1 cellular context compared by ENCODE assay signal in the genomic region with DNA sequence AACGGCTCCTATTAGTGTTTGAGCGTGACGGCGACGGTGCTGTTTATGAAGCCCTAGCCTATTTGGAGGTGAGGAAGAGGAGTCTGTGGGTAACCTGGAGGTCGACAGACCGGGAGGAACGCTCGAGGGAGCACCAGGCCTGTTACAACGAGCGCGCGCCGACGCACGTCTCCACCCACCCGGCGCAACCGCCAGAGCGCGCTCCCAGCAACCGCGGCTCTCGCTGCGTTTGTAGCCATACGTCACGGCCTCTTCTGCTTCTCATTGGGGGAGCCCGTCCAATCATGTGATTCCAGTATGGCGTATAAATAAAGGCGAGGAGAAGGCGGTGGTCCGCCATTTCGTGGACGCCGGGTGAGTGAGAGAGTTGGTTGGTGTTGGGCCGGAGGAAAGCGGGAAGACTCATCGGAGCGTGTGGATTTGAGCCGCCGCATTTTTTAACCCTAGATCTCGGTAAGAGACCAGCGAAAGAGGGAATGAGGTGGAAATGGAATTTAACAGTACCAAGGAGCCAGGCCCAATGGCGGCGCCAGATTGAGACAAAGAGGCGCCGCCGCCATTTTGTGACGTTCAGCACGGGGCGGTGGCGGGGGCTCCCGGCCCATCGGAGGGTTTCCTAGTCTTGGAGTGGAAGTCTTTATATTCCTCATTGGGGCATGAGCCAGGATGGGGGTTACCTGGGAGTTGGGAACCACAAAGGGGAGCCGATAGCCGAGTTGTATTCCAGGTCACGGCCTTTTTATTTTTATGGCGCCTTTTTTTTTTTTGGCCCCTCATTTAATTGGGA.
TF ChIP-seq lines count a peak whose summit lies in the region.

A gene (plus strand): TSS at position 334 of the 787 bp plus-strand sequence. CDS start 2,401 bp downstream, outside the sequence.

TF ChIP-seq in K562, 482 proteins besides CTCF, POLR2A, EP300 and RAD21 (continued from another document and continues in another):
- TF ChIP-seq SMAD4 (CRISPR knock-in tag; conservative IDR thresholded peaks at IDR 0.05): peak; percentile 94
- peak; percentile 95 for TF ChIP-seq ZNF830 (CRISPR knock-in tag; IDR thresholded peaks at IDR 0.05)
- peak; percentile 64 for TF ChIP-seq BCOR (IDR thresholded peaks at IDR 0.05)
- TF ChIP-seq, protein P1, sequence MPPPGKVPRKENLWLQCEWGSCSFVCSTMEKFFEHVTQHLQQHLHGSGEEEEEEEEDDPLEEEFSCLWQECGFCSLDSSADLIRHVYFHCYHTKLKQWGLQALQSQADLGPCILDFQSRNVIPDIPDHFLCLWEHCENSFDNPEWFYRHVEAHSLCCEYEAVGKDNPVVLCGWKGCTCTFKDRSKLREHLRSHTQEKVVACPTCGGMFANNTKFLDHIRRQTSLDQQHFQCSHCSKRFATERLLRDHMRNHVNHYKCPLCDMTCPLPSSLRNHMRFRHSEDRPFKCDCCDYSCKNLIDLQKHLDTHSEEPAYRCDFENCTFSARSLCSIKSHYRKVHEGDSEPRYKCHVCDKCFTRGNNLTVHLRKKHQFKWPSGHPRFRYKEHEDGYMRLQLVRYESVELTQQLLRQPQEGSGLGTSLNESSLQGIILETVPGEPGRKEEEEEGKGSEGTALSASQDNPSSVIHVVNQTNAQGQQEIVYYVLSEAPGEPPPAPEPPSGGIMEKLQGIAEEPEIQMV (tag; conservative IDR thresholded peaks at IDR 0.05; ENCODE audit: low read depth): peak; percentile 46; the same call in 1 of the 2 replicates
- TF ChIP-seq ZNF707 (CRISPR knock-in tag; conservative IDR thresholded peaks at IDR 0.05): peak; percentile 52; the same call in 1 of the 2 replicates
- 0 out of 2 replicates have a peak, but pooled peaks have one; percentile 54 for TF ChIP-seq ZNF224 (CRISPR knock-in tag; IDR thresholded peaks at IDR 0.05)
- TF ChIP-seq ELF2 (CRISPR knock-in tag; IDR thresholded peaks at IDR 0.05): peak; percentile 80
- TF ChIP-seq GTF2F1 (IDR thresholded peaks at IDR 0.05; ENCODE audit: low read depth, low read length): peak; percentile 99
- TF ChIP-seq EGR1 (conservative IDR thresholded peaks at IDR 0.05): peak; percentile 85
- TF ChIP-seq, protein P2, sequence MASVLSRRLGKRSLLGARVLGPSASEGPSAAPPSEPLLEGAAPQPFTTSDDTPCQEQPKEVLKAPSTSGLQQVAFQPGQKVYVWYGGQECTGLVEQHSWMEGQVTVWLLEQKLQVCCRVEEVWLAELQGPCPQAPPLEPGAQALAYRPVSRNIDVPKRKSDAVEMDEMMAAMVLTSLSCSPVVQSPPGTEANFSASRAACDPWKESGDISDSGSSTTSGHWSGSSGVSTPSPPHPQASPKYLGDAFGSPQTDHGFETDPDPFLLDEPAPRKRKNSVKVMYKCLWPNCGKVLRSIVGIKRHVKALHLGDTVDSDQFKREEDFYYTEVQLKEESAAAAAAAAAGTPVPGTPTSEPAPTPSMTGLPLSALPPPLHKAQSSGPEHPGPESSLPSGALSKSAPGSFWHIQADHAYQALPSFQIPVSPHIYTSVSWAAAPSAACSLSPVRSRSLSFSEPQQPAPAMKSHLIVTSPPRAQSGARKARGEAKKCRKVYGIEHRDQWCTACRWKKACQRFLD (CRISPR knock-in tag; IDR thresholded peaks at IDR 0.05): peak; percentile 96
- TF ChIP-seq RFX5 (IDR thresholded peaks at IDR 0.05; ENCODE audit: low read depth, low read length): peak; percentile 87
- TF ChIP-seq MYNN (IDR thresholded peaks at IDR 0.05): peak; percentile 77
- TF ChIP-seq MYNN (CRISPR knock-in tag; IDR thresholded peaks at IDR 0.05): no peak
- TF ChIP-seq ZFX (CRISPR knock-in tag; IDR thresholded peaks at IDR 0.05): peak; percentile 98
- no peak for TF ChIP-seq CBX2 (IDR thresholded peaks at IDR 0.05; ENCODE audit: insufficient read depth, low read length, poor library complexity, severe bottlenecking)
- TF ChIP-seq SAFB (IDR thresholded peaks at IDR 0.05; ENCODE audit: borderline replicate concordance, low read depth, low read length): no peak
- peak; percentile 43; the same call in 1 of the 2 replicates for TF ChIP-seq NCOA6 (IDR thresholded peaks at IDR 0.05)
- TF ChIP-seq, protein P3, sequence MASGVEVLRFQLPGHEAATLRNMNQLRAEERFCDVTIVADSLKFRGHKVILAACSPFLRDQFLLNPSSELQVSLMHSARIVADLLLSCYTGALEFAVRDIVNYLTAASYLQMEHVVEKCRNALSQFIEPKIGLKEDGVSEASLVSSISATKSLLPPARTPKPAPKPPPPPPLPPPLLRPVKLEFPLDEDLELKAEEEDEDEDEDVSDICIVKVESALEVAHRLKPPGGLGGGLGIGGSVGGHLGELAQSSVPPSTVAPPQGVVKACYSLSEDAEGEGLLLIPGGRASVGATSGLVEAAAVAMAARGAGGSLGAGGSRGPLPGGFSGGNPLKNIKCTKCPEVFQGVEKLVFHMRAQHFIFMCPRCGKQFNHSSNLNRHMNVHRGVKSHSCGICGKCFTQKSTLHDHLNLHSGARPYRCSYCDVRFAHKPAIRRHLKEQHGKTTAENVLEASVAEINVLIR (CRISPR knock-in tag; IDR thresholded peaks at IDR 0.05): peak; percentile 87
- peak; percentile 98 for TF ChIP-seq BRD4 (IDR thresholded peaks at IDR 0.05)
- TF ChIP-seq C11orf30 (IDR thresholded peaks at IDR 0.05; ENCODE audit: low read depth): peak; percentile 71
- 0 out of 2 replicates have a peak, but pooled peaks have one; percentile 89 for TF ChIP-seq ZFPM2 (CRISPR knock-in tag; IDR thresholded peaks at IDR 0.05)
- TF ChIP-seq CBX8 (IDR thresholded peaks at IDR 0.05; ENCODE audit: borderline replicate concordance, extremely low read depth, low read depth, low read length, poor library complexity, severe bottlenecking): no peak
- TF ChIP-seq POLR2AphosphoS2 (IDR thresholded peaks at IDR 0.05; ENCODE audit: low read length): peak; percentile 99
- TF ChIP-seq NCOR1 (IDR thresholded peaks at IDR 0.05): peak; percentile 84
- TF ChIP-seq GABPA (tag; conservative IDR thresholded peaks at IDR 0.05; ENCODE audit: low read depth): 0 out of 2 replicates have a peak, but pooled peaks have one; percentile 3
- no peak for TF ChIP-seq ZNF24 (IDR thresholded peaks at IDR 0.05)
- peak; percentile 65 for TF ChIP-seq SOX6 (IDR thresholded peaks at IDR 0.05)
- TF ChIP-seq NR2F6 (CRISPR knock-in tag; IDR thresholded peaks at IDR 0.05): 0 out of 2 replicates have a peak, but pooled peaks have one; percentile 30
- TF ChIP-seq, protein P4, sequence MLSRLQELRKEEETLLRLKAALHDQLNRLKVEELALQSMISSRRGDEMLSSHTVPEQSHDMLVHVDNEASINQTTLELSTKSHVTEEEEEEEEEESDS (CRISPR knock-in tag; IDR thresholded peaks at IDR 0.05): no peak
- TF ChIP-seq, protein P5, sequence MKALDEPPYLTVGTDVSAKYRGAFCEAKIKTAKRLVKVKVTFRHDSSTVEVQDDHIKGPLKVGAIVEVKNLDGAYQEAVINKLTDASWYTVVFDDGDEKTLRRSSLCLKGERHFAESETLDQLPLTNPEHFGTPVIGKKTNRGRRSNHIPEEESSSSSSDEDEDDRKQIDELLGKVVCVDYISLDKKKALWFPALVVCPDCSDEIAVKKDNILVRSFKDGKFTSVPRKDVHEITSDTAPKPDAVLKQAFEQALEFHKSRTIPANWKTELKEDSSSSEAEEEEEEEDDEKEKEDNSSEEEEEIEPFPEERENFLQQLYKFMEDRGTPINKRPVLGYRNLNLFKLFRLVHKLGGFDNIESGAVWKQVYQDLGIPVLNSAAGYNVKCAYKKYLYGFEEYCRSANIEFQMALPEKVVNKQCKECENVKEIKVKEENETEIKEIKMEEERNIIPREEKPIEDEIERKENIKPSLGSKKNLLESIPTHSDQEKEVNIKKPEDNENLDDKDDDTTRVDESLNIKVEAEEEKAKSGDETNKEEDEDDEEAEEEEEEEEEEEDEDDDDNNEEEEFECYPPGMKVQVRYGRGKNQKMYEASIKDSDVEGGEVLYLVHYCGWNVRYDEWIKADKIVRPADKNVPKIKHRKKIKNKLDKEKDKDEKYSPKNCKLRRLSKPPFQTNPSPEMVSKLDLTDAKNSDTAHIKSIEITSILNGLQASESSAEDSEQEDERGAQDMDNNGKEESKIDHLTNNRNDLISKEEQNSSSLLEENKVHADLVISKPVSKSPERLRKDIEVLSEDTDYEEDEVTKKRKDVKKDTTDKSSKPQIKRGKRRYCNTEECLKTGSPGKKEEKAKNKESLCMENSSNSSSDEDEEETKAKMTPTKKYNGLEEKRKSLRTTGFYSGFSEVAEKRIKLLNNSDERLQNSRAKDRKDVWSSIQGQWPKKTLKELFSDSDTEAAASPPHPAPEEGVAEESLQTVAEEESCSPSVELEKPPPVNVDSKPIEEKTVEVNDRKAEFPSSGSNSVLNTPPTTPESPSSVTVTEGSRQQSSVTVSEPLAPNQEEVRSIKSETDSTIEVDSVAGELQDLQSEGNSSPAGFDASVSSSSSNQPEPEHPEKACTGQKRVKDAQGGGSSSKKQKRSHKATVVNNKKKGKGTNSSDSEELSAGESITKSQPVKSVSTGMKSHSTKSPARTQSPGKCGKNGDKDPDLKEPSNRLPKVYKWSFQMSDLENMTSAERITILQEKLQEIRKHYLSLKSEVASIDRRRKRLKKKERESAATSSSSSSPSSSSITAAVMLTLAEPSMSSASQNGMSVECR (CRISPR knock-in tag; IDR thresholded peaks at IDR 0.05): peak; percentile 81
- peak; percentile 89 for TF ChIP-seq NR1H2 (CRISPR knock-in tag; IDR thresholded peaks at IDR 0.05)
- TF ChIP-seq MTA1 (IDR thresholded peaks at IDR 0.05; ENCODE audit: borderline replicate concordance): peak; percentile 53; the same call in 1 of the 2 replicates
- peak; percentile 95 for TF ChIP-seq CHCHD3 (CRISPR knock-in tag; IDR thresholded peaks at IDR 0.05)
- TF ChIP-seq ZNF766 (CRISPR knock-in tag; conservative IDR thresholded peaks at IDR 0.05): peak; percentile 75; the same call in 1 of the 2 replicates
- TF ChIP-seq HMGN3 (IDR thresholded peaks at IDR 0.05; ENCODE audit: borderline replicate concordance, extremely low read depth, insufficient read length, low read depth, low read length): peak; percentile 85
- TF ChIP-seq, protein P6, sequence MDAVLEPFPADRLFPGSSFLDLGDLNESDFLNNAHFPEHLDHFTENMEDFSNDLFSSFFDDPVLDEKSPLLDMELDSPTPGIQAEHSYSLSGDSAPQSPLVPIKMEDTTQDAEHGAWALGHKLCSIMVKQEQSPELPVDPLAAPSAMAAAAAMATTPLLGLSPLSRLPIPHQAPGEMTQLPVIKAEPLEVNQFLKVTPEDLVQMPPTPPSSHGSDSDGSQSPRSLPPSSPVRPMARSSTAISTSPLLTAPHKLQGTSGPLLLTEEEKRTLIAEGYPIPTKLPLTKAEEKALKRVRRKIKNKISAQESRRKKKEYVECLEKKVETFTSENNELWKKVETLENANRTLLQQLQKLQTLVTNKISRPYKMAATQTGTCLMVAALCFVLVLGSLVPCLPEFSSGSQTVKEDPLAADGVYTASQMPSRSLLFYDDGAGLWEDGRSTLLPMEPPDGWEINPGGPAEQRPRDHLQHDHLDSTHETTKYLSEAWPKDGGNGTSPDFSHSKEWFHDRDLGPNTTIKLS (IDR thresholded peaks at IDR 0.05; ENCODE audit: borderline replicate concordance, low read depth): peak; percentile 47; the same call in 1 of the 2 replicates
- peak; percentile 62; the same call in 1 of the 2 replicates for TF ChIP-seq EHMT2 (IDR thresholded peaks at IDR 0.05)
- peak; percentile 91 for TF ChIP-seq PHF21A (IDR thresholded peaks at IDR 0.05; ENCODE audit: borderline replicate concordance, low read depth)
- TF ChIP-seq, protein P7, sequence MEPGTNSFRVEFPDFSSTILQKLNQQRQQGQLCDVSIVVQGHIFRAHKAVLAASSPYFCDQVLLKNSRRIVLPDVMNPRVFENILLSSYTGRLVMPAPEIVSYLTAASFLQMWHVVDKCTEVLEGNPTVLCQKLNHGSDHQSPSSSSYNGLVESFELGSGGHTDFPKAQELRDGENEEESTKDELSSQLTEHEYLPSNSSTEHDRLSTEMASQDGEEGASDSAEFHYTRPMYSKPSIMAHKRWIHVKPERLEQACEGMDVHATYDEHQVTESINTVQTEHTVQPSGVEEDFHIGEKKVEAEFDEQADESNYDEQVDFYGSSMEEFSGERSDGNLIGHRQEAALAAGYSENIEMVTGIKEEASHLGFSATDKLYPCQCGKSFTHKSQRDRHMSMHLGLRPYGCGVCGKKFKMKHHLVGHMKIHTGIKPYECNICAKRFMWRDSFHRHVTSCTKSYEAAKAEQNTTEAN (CRISPR knock-in tag; IDR thresholded peaks at IDR 0.05): peak; percentile 71; the same call in 1 of the 2 replicates
- TF ChIP-seq GTF2A2 (tag; IDR thresholded peaks at IDR 0.05): peak; percentile 97
- peak; percentile 56; the same call in 1 of the 2 replicates for TF ChIP-seq ZNF41 (CRISPR knock-in tag; conservative IDR thresholded peaks at IDR 0.05)
- TF ChIP-seq, protein P8, sequence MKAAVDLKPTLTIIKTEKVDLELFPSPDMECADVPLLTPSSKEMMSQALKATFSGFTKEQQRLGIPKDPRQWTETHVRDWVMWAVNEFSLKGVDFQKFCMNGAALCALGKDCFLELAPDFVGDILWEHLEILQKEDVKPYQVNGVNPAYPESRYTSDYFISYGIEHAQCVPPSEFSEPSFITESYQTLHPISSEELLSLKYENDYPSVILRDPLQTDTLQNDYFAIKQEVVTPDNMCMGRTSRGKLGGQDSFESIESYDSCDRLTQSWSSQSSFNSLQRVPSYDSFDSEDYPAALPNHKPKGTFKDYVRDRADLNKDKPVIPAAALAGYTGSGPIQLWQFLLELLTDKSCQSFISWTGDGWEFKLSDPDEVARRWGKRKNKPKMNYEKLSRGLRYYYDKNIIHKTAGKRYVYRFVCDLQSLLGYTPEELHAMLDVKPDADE (conservative IDR thresholded peaks at IDR 0.05; ENCODE audit: control insufficient read depth, low read depth, low read length): peak; percentile 86; the same call in 1 of the 2 replicates
- peak; percentile 88 for TF ChIP-seq NBN (IDR thresholded peaks at IDR 0.05; ENCODE audit: low read depth)
- peak; percentile 72 for TF ChIP-seq HCFC1 (IDR thresholded peaks at IDR 0.05; ENCODE audit: low read depth, low read length)
- peak; percentile 95 for TF ChIP-seq ATF7 (IDR thresholded peaks at IDR 0.05)
- 0 out of 2 replicates have a peak, but pooled peaks have one; percentile 41 for TF ChIP-seq KHSRP (IDR thresholded peaks at IDR 0.05)
